Comparison of ENCODE assay signal across 29 cellular contexts in genomic region chr12:3142386-3142785, GRCh38.
DNase-seq lines count a peak whose midpoint lies in the region; ATAC-seq and TF ChIP-seq lines count a peak whose summit lies in the region.
"Had no signal": no experiment of that assay in that cellular context is flagged by ENCODE, and none has a peak within 500 bp of the region (broad histone marks: within the 10 kb centered on the region; RNA-seq: fewer than 3 reads in every experiment).

No MANE protein-coding gene starts in this region.

- peaks cover 17% of the 10 kb centered on the region for H3K36me3 Mint-ChIP-seq in nephron (ENCODE audit: low read depth)
- H3K36me3 Mint-ChIP-seq: CD4-positive, alpha-beta memory T cell; IgD-negative memory B cell had no signal

- H3K4me3 ChIP-seq in right atrium auricular region (no peak overlapping the region), SJCRH30 (peak overlapping the region; percentile 10)
- H3K4me3 ChIP-seq: A549, GM12878, GM23338, SK-N-MC had no signal

- DNase-seq in right atrium auricular region (ENCODE audit: low spot score): no peak
- DNase-seq in Right ventricle myocardium superior: no peak
- peak; percentile 90 to 95 for DNase-seq in SJCRH30
- DNase-seq in SW480 (ENCODE audit: low spot score): no peak
- DNase-seq: C1 segment of cervical spinal cord; CD4-positive, alpha-beta memory T cell; COR-L47; DMS 273 treated with DMSO at 0.1 percent for 48 hours; DMS79; EL; GDM1; NCI-H1048; NCI-H1436; NCI-H187; NCI-H2081 treated with DMSO at 0.1 percent for 48 hours; NCI-H748 treated with DMSO at 0.1 percent for 48 hours; RPMI8226; SHP77 treated with DMSO at 0.1 percent for 48 hours had no signal

- H3K27me3 Mint-ChIP-seq in nephron (ENCODE audit: low read depth): peaks cover 4% of the 10 kb centered on the region

- H3K27me3 ChIP-seq in right atrium auricular region (no peaks in the 10 kb centered on the region), SJCRH30 (no peaks in the 10 kb centered on the region)

- H3K9me3 ChIP-seq in right atrium auricular region (no peaks in the 10 kb centered on the region), SJCRH30 (replicated peaks) (no peaks in the 10 kb centered on the region)

- H3K4me1 Mint-ChIP-seq in nephron: peaks cover 78% of the 10 kb centered on the region
- H3K4me1 Mint-ChIP-seq: CD4-positive, alpha-beta memory T cell had no signal

- H3K36me3 ChIP-seq in right atrium auricular region (no peaks in the 10 kb centered on the region), SJCRH30 (no peaks in the 10 kb centered on the region)

- peaks cover 6% of the 10 kb centered on the region for H3K9me3 Mint-ChIP-seq in nephron
- H3K9me3 Mint-ChIP-seq: GM23338, IgD-negative memory B cell had no signal

- intact Hi-C loops in Right ventricle myocardium superior (cut with DNase I): no loop called here

- no peak for ATAC-seq in Right ventricle myocardium superior (ENCODE audit: poor library complexity)
- no peak for ATAC-seq in GM21717 (IDR thresholded peaks at IDR 0.05; ENCODE audit: unreplicated experiment)
- ATAC-seq in HG02678 (IDR thresholded peaks at IDR 0.05; ENCODE audit: unreplicated experiment): no peak
- ATAC-seq: GM12878 had no signal

- peak overlapping the region in 2 of 3 experiments; percentile 1 to 46 for H3K27ac Mint-ChIP-seq in nephron
- H3K27ac Mint-ChIP-seq: CD4-positive, alpha-beta memory T cell; GM23338; IgD-negative memory B cell had no signal

- H3K27ac ChIP-seq in right atrium auricular region (peak overlapping the region; percentile 63 to 79), SJCRH30 (peak overlapping the region; percentile 82)
- H3K27ac ChIP-seq: A549, HL-60, KMS-11, SK-N-MC had no signal

- TF ChIP-seq CTCF in right atrium auricular region (IDR thresholded peaks at IDR 0.05) (no peak), nephron (IDR thresholded peaks at IDR 0.05; ENCODE audit: unreplicated experiment in 3 of 3) (no peak)

- H3K4me1 ChIP-seq in right atrium auricular region (peaks cover 0 to 71% of the 10 kb centered on the region in 2 donors), SJCRH30 (peaks cover 73% of the 10 kb centered on the region)

- H3K4me3 Mint-ChIP-seq in nephron: peak overlapping the region in 1 of 3 experiments; percentile 43
- H3K4me3 Mint-ChIP-seq: CD4-positive, alpha-beta memory T cell; GM23338; H9; IgD-negative memory B cell had no signal

Comparison
In these comparisons a context has a peak if more than half of its experiments do, and no peak if none do; other contexts are left out.
1. DNase-seq: peak in SJCRH30 (2 of 2); none in right atrium auricular region (single experiment), Right ventricle myocardium superior (single experiment) and SW480 (single experiment).